Comparison of ENCODE assay signal across 8 cellular contexts in genomic region chr1:181061891-181062777, GRCh38. TPM values are rescaled to one million over a fixed set of nuclear protein-coding genes. Genes with fewer than 3 reads are reported as not detected.
DNase-seq lines count a peak whose midpoint lies in the region; ATAC-seq, FAIRE-seq and TF ChIP-seq lines count a peak whose summit lies in the region.

No MANE protein-coding gene starts in this region.

- H3K36me3 Mint-ChIP-seq in activated T-helper 2 cell treated with anti-CD3 and anti-CD28 coated beads, Interferon-gamma antibody, Interleukin-2, Interleukin-4, amounts not matched to agents 10 μg/mL and 5 μg/mL and 100 μg/mL, durations not matched to agents 14 hours and 24 hours and 36 hours (ENCODE audit: low read depth): peaks cover 31% of the 10 kb centered on the region

- H3K27ac ChIP-seq in uterus: no peak overlapping the region

- DNase-seq in GM12891 (ENCODE audit: insufficient read length, low spot score): no peak
- no peak for DNase-seq in activated T-helper 2 cell treated with anti-CD3 and anti-CD28 coated beads, Interferon-gamma antibody, Interleukin-2, Interleukin-4, amounts not matched to agents 10 μg/mL and 5 μg/mL and 100 μg/mL, durations not matched to agents 14 hours and 24 hours and 36 hours (ENCODE audit: low spot score)
- DNase-seq in putamen (ENCODE audit: low spot score): peak; percentile 20
- DNase-seq in inferior parietal cortex (ENCODE audit: extremely low spot score): no peak
- no peak for DNase-seq in uterus
- DNase-seq in D721Med (ENCODE audit: insufficient read length, low spot score): no peak

- H3K27me3 Mint-ChIP-seq in activated T-helper 2 cell treated with anti-CD3 and anti-CD28 coated beads, Interferon-gamma antibody, Interleukin-2, Interleukin-4, amounts not matched to agents 10 μg/mL and 5 μg/mL and 100 μg/mL, durations not matched to agents 14 hours and 24 hours and 36 hours (ENCODE audit: low read depth): no peaks in the 10 kb centered on the region

- no peak for TF ChIP-seq CTCF in uterus (IDR thresholded peaks at IDR 0.05)
- TF ChIP-seq CTCF in D721Med (IDR thresholded peaks at IDR 0.05; ENCODE audit: insufficient read depth, missing control alignments): no peak

- H3K27ac Mint-ChIP-seq in activated T-helper 2 cell treated with anti-CD3 and anti-CD28 coated beads, Interferon-gamma antibody, Interleukin-2, Interleukin-4, amounts not matched to agents 10 μg/mL and 5 μg/mL and 100 μg/mL, durations not matched to agents 14 hours and 24 hours and 36 hours: peak overlapping the region; percentile 73

- FAIRE-seq in GM12891 (lab: Jason Lieb, UNC) (peak; percentile 79), D721Med (lab: Jason Lieb, UNC) (no peak)

- H3K4me1 Mint-ChIP-seq in activated T-helper 2 cell treated with anti-CD3 and anti-CD28 coated beads, Interferon-gamma antibody, Interleukin-2, Interleukin-4, amounts not matched to agents 10 μg/mL and 5 μg/mL and 100 μg/mL, durations not matched to agents 14 hours and 24 hours and 36 hours (ENCODE audit: low read depth): peaks cover 22% of the 10 kb centered on the region

- intact Hi-C loops in activated T-helper 2 cell treated with anti-CD3 and anti-CD28 coated beads, Interferon-gamma antibody, Interleukin-2, Interleukin-4, amounts not matched to agents 10 μg/mL and 5 μg/mL and 100 μg/mL, durations not matched to agents 14 hours and 24 hours and 36 hours (cut with micrococcal nuclease): loop anchor here (2.0 kb wide), 1 partner anchor 17 kb away; no protein-coding TSS in a partner anchor
- intact Hi-C loops in uterus (cut with DNase I; ENCODE audit: low total_unique reads): no loop called here

- ATAC-seq in GM21390 (IDR thresholded peaks at IDR 0.05; ENCODE audit: unreplicated experiment) (peak; percentile 83), HG03520 (IDR thresholded peaks at IDR 0.05; ENCODE audit: unreplicated experiment) (peak; percentile 71)

- H3K9me3 ChIP-seq in uterus: no peaks in the 10 kb centered on the region

- H3K4me3 ChIP-seq in uterus: no peak overlapping the region

- no peaks in the 10 kb centered on the region for H3K36me3 ChIP-seq in uterus

- H3K4me3 Mint-ChIP-seq in activated T-helper 2 cell treated with anti-CD3 and anti-CD28 coated beads, Interferon-gamma antibody, Interleukin-2, Interleukin-4, amounts not matched to agents 10 μg/mL and 5 μg/mL and 100 μg/mL, durations not matched to agents 14 hours and 24 hours and 36 hours (ENCODE audit: low read depth): peak overlapping the region; percentile 55

- no peaks in the 10 kb centered on the region for H3K27me3 ChIP-seq in uterus

- peak; percentile 78 for TF ChIP-seq POLR2A in GM12891 (IDR thresholded peaks at IDR 0.05; ENCODE audit: low read depth, low read length)
- TF ChIP-seq POLR2A in uterus (IDR thresholded peaks at IDR 0.05): no peak

- H3K4me1 ChIP-seq in uterus: no peaks in the 10 kb centered on the region

- peaks cover 10% of the 10 kb centered on the region for H3K9me3 Mint-ChIP-seq in activated T-helper 2 cell treated with anti-CD3 and anti-CD28 coated beads, Interferon-gamma antibody, Interleukin-2, Interleukin-4, amounts not matched to agents 10 μg/mL and 5 μg/mL and 100 μg/mL, durations not matched to agents 14 hours and 24 hours and 36 hours

TF ChIP-seq in GM12891, 5 proteins besides CTCF, POLR2A, EP300 and RAD21:
- peak; percentile 91 for TF ChIP-seq POLR2AphosphoS5 (IDR thresholded peaks at IDR 0.05; ENCODE audit: low read depth, low read length)
- peak; percentile 99 for TF ChIP-seq POU2F2 (IDR thresholded peaks at IDR 0.05; ENCODE audit: low read depth, low read length)
- no peak for TF ChIP-seq PAX5 (IDR thresholded peaks at IDR 0.05; ENCODE audit: insufficient read depth, low read length, severe bottlenecking)
- TF ChIP-seq SPI1 (IDR thresholded peaks at IDR 0.05; ENCODE audit: low read depth, low read length): peak; percentile 98
- peak; percentile 64 for TF ChIP-seq TAF1 (IDR thresholded peaks at IDR 0.05; ENCODE audit: low read depth, low read length)
TF ChIP-seq in GM12891: peak in this region for 4.

RNA-seq across cellular contexts. Expression of gene IER5, which starts 26.4 kb away (rescaled TPM):
- 33.9 TPM for polyA plus RNA-seq in GM12891 (2012; ENCODE audit: low read depth, missing spikeins)
- 44.3 and 44.6 TPM in 2 replicates for total RNA-seq in activated T-helper 2 cell treated with anti-CD3 and anti-CD28 coated beads, Interferon-gamma antibody, Interleukin-2, Interleukin-4, amounts not matched to agents 10 μg/mL and 5 μg/mL and 100 μg/mL, durations not matched to agents 14 hours and 24 hours and 36 hours
- total RNA-seq in uterus: 10 to 100 TPM; 19.4 to 34.8 (median 24.2) TPM

RNA-seq across cellular contexts. Expression of gene MR1, which starts 28.4 kb away (rescaled TPM):
- polyA plus RNA-seq in GM12891 (2012; ENCODE audit: low read depth, missing spikeins): 24.6 TPM
- total RNA-seq in activated T-helper 2 cell treated with anti-CD3 and anti-CD28 coated beads, Interferon-gamma antibody, Interleukin-2, Interleukin-4, amounts not matched to agents 10 μg/mL and 5 μg/mL and 100 μg/mL, durations not matched to agents 14 hours and 24 hours and 36 hours: 13.8 and 18.2 TPM in 2 replicates
- 10 to 100 TPM; 13.8 to 29.7 (median 16.2) TPM for total RNA-seq in uterus

RNA-seq across cellular contexts. Expression of gene STX6, which starts 39.5 kb away (rescaled TPM):
- polyA plus RNA-seq in GM12891 (2012; ENCODE audit: low read depth, missing spikeins): 10.9 TPM
- total RNA-seq in activated T-helper 2 cell treated with anti-CD3 and anti-CD28 coated beads, Interferon-gamma antibody, Interleukin-2, Interleukin-4, amounts not matched to agents 10 μg/mL and 5 μg/mL and 100 μg/mL, durations not matched to agents 14 hours and 24 hours and 36 hours: 31.2 and 31.4 TPM in 2 replicates
- total RNA-seq in uterus: 10 to 100 TPM in 3 of 4 donors, 1 to 10 TPM in 1; 3.1 to 42.5 (median 17.5) TPM
